ENCODE assay signal across 2 cellular contexts in genomic region chr21:46096596-46096981, GRCh38.
TF ChIP-seq lines count a peak whose summit lies in the region.

No MANE protein-coding gene starts in this region.

TF ChIP-seq in SK-N-SH treated with all-trans-retinoic acid at 6 μM for 48 hours, 23 proteins besides CTCF, POLR2A, EP300 and RAD21 (continued from another document):
- TF ChIP-seq GLIS3 (CRISPR knock-in tag; IDR thresholded peaks at IDR 0.05) (no peak), ZNF70 (CRISPR knock-in tag; IDR thresholded peaks at IDR 0.05) (no peak)
- TF ChIP-seq, protein P1, sequence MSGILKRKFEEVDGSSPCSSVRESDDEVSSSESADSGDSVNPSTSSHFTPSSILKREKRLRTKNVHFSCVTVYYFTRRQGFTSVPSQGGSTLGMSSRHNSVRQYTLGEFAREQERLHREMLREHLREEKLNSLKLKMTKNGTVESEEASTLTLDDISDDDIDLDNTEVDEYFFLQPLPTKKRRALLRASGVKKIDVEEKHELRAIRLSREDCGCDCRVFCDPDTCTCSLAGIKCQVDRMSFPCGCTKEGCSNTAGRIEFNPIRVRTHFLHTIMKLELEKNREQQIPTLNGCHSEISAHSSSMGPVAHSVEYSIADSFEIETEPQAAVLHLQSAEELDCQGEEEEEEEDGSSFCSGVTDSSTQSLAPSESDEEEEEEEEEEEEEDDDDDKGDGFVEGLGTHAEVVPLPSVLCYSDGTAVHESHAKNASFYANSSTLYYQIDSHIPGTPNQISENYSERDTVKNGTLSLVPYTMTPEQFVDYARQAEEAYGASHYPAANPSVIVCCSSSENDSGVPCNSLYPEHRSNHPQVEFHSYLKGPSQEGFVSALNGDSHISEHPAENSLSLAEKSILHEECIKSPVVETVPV (CRISPR knock-in tag; IDR thresholded peaks at IDR 0.05): no peak
TF ChIP-seq in SK-N-SH treated with all-trans-retinoic acid at 6 μM for 48 hours: peak in this region for 0.

TF ChIP-seq in WTC11, 78 proteins besides CTCF, POLR2A, EP300 and RAD21 (continued from another document):
- TF ChIP-seq, protein P2, sequence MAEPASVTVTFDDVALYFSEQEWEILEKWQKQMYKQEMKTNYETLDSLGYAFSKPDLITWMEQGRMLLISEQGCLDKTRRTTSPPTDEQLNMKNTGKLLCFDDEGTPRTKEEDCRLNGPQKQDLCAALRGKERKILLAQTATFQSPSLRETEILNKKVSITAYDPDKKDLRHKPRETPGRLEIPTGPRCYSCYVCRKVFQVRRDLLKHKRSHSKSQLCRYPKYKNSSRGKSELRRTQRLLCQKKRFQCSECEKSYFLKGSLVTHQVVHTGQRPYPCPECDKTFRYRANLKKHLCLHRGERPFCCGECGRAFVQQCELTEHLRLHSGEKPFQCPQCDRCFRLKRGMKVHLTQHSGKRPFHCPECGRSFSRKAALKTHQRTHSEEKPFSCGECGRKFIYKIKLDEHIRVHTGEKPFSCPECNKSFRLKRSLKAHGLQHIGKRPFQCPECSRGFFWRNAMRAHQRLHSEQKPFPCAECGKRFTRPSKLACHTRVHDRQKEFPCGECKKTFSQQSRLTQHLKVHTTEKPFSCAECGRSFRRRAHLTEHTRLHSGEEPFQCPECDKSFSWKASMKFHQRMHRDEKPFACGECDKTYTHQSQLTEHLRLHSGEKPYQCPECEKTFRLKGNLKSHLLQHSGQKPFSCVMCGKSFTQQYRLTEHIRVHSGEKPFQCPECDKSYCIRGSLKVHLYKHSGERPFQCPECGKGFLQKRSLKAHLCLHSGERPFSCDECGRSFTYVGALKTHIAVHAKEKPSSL (CRISPR knock-in tag; conservative IDR thresholded peaks at IDR 0.05): no peak
- no peak for TF ChIP-seq ZNF281 (CRISPR knock-in tag; IDR thresholded peaks at IDR 0.05)
- TF ChIP-seq ZNF416 (CRISPR knock-in tag; IDR thresholded peaks at IDR 0.05): no peak
- TF ChIP-seq MLX (CRISPR knock-in tag; IDR thresholded peaks at IDR 0.05): no peak
- no peak for TF ChIP-seq TEAD4 (CRISPR knock-in tag; IDR thresholded peaks at IDR 0.05)
- TF ChIP-seq, protein P3, sequence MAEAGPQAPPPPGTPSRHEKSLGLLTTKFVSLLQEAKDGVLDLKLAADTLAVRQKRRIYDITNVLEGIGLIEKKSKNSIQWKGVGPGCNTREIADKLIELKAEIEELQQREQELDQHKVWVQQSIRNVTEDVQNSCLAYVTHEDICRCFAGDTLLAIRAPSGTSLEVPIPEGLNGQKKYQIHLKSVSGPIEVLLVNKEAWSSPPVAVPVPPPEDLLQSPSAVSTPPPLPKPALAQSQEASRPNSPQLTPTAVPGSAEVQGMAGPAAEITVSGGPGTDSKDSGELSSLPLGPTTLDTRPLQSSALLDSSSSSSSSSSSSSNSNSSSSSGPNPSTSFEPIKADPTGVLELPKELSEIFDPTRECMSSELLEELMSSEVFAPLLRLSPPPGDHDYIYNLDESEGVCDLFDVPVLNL (CRISPR knock-in tag; IDR thresholded peaks at IDR 0.05; ENCODE audit: borderline replicate concordance, low read depth): no peak
- TF ChIP-seq, protein P4, sequence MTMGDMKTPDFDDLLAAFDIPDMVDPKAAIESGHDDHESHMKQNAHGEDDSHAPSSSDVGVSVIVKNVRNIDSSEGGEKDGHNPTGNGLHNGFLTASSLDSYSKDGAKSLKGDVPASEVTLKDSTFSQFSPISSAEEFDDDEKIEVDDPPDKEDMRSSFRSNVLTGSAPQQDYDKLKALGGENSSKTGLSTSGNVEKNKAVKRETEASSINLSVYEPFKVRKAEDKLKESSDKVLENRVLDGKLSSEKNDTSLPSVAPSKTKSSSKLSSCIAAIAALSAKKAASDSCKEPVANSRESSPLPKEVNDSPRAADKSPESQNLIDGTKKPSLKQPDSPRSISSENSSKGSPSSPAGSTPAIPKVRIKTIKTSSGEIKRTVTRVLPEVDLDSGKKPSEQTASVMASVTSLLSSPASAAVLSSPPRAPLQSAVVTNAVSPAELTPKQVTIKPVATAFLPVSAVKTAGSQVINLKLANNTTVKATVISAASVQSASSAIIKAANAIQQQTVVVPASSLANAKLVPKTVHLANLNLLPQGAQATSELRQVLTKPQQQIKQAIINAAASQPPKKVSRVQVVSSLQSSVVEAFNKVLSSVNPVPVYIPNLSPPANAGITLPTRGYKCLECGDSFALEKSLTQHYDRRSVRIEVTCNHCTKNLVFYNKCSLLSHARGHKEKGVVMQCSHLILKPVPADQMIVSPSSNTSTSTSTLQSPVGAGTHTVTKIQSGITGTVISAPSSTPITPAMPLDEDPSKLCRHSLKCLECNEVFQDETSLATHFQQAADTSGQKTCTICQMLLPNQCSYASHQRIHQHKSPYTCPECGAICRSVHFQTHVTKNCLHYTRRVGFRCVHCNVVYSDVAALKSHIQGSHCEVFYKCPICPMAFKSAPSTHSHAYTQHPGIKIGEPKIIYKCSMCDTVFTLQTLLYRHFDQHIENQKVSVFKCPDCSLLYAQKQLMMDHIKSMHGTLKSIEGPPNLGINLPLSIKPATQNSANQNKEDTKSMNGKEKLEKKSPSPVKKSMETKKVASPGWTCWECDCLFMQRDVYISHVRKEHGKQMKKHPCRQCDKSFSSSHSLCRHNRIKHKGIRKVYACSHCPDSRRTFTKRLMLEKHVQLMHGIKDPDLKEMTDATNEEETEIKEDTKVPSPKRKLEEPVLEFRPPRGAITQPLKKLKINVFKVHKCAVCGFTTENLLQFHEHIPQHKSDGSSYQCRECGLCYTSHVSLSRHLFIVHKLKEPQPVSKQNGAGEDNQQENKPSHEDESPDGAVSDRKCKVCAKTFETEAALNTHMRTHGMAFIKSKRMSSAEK (CRISPR knock-in tag; IDR thresholded peaks at IDR 0.05; ENCODE audit: borderline replicate concordance): no peak
- no peak for TF ChIP-seq NFATC4 (CRISPR knock-in tag; IDR thresholded peaks at IDR 0.05)
- no peak for TF ChIP-seq ATF1 (CRISPR knock-in tag; IDR thresholded peaks at IDR 0.05)
- no peak for TF ChIP-seq MYBL2 (CRISPR knock-in tag; IDR thresholded peaks at IDR 0.05)
TF ChIP-seq in WTC11: peak in this region for 0.
